Comparison of ENCODE assay signal across 8 cellular contexts in genomic region chr6:111605100-111605748, GRCh38. TPM values are rescaled to one million over a fixed set of nuclear protein-coding genes. Genes with fewer than 3 reads are reported as not detected.
DNase-seq lines count a peak whose midpoint lies in the region; ATAC-seq and TF ChIP-seq lines count a peak whose summit lies in the region.

No MANE protein-coding gene starts in this region.

- peaks cover 4% of the 10 kb centered on the region for H3F3A ChIP-seq in PC-3 (ENCODE audit: low read length, unreplicated experiment)

- H3K9me3 ChIP-seq in PC-3 (ENCODE audit: low read length) (no peaks in the 10 kb centered on the region), ascending aorta (no peaks in the 10 kb centered on the region), hepatocyte (ENCODE audit: low read depth) (no peaks in the 10 kb centered on the region)

- H3K36me3 ChIP-seq in PC-3 (ENCODE audit: low read depth, low read length): no peaks in the 10 kb centered on the region
- H3K36me3 ChIP-seq in ascending aorta: no peaks in the 10 kb centered on the region
- H3K36me3 ChIP-seq in hepatocyte (replicated peaks; ENCODE audit: insufficient read depth, low read depth): no peaks in the 10 kb centered on the region

- ATAC-seq in GM18861 (IDR thresholded peaks at IDR 0.05; ENCODE audit: unreplicated experiment): peak; percentile 29
- ATAC-seq in HG03045 (IDR thresholded peaks at IDR 0.05; ENCODE audit: unreplicated experiment): peak; percentile 40
- peak; percentile 56 for ATAC-seq in PC-3

- under 1% methylated on average over 18 of the region's 18 CpGs for whole genome bisulfite sequencing in hepatocyte (ENCODE audit: low lambda C conversion rate, missing lambda C conversion rate)

- H3K79me2 ChIP-seq in PC-3 (ENCODE audit: low read length) (peaks cover 49% of the 10 kb centered on the region), hepatocyte (peaks cover 37% of the 10 kb centered on the region)

- CTCF ChIA-PET in PC-3 (lab: Charles Lee): interaction anchor here (0.7 kb wide), 1 partner anchor 36 kb away, joined by 6 read pairs; no protein-coding TSS in a partner anchor

- peak overlapping the region; percentile 85 for H3K9ac ChIP-seq in PC-3 (ENCODE audit: low read length)

- DNase-seq in AG09309 (ENCODE audit: low read depth): peak; percentile 90
- peak; percentile 44 for DNase-seq in PC-3
- DNase-seq in ascending aorta (ENCODE audit: low spot score in 2 of 2): peak in 1 of 2 donors; percentile 93
- DNase-seq in hepatocyte (ENCODE audit: low spot score): peak; percentile 72
- DNase-seq in putamen (ENCODE audit: low spot score): peak; percentile 73
- DNase-seq in NCI-H146 treated with DMSO at 0.1 percent for 48 hours (lab: John Stamatoyannopoulos, UW; ENCODE audit: unreplicated experiment): no peak

- no peaks in the 10 kb centered on the region for H4K20me1 ChIP-seq in PC-3 (ENCODE audit: low read length)
- H4K20me1 ChIP-seq in hepatocyte (ENCODE audit: insufficient read depth, poor library complexity, severe bottlenecking): no peaks in the 10 kb centered on the region

- peak overlapping the region; percentile 93 for H3K4me2 ChIP-seq in PC-3 (ENCODE audit: low read length)
- H3K4me2 ChIP-seq in hepatocyte: peak overlapping the region; percentile 72

- POLR2A ChIA-PET in PC-3 (lab: Charles Lee; ENCODE audit: unreplicated experiment): interaction anchor here (0.6 to 1.1 kb wide), 2 partner anchors 9 to 13 kb away, joined by 3 to 7 read pairs; no protein-coding TSS in a partner anchor

- intact Hi-C loops in PC-3 (cut with micrococcal nuclease): loop anchor here (1.0 to 2.0 kb wide), 3 partner anchors 14 to 346 kb away; partner anchors contain the start of gene REV3L
- intact Hi-C loops in ascending aorta (cut with DNase I): loop anchor here (1.0 to 2.0 kb wide), 5 partner anchors 36 to 434 kb away; partner anchors contain the start of gene REV3L

- H3K4me3 ChIP-seq in AG09309 (ENCODE audit: control insufficient read depth, low read depth, low read length) (peak overlapping the region; percentile 54), PC-3 (ENCODE audit: low read length) (peak overlapping the region; percentile 89), ascending aorta (peak overlapping the region; percentile 64 to 65), hepatocyte (peak overlapping the region; percentile 25)

- H3K9me2 ChIP-seq in PC-3 (replicated peaks; ENCODE audit: low read length) (no peaks in the 10 kb centered on the region), hepatocyte (replicated peaks; ENCODE audit: insufficient read depth) (no peaks in the 10 kb centered on the region)

- TSS peak; percentile 79 for BruUV-seq in PC-3 (replicated peaks; lab: Mats Ljungman, UMichigan)

- H2AFZ ChIP-seq in PC-3 (ENCODE audit: low read length): peak overlapping the region; percentile 71
- H2AFZ ChIP-seq in hepatocyte: peak overlapping the region; percentile 36

- peaks cover 37% of the 10 kb centered on the region for H3K4me1 ChIP-seq in PC-3 (ENCODE audit: insufficient read depth, low read length)
- H3K4me1 ChIP-seq in ascending aorta: peaks cover 13 to 35% of the 10 kb centered on the region in 2 donors
- H3K4me1 ChIP-seq in hepatocyte (ENCODE audit: insufficient read depth): peaks cover 49% of the 10 kb centered on the region

- H3K27ac ChIP-seq in PC-3 (ENCODE audit: low read length): peak overlapping the region; percentile 91
- H3K27ac ChIP-seq in ascending aorta: peak overlapping the region; percentile 92 to 96
- peak overlapping the region; percentile 97 for H3K27ac ChIP-seq in hepatocyte

- TF ChIP-seq CTCF in AG09309 (IDR thresholded peaks at IDR 0.05; ENCODE audit: control insufficient read depth, insufficient read depth, low read depth, low read length, missing control alignments) (no peak), PC-3 (conservative IDR thresholded peaks at IDR 0.05; ENCODE audit: low read depth, low read length) (no peak), ascending aorta (IDR thresholded peaks at IDR 0.05) (no peak), hepatocyte (IDR thresholded peaks at IDR 0.05; ENCODE audit: poor library complexity) (no peak)

- H3K27me3 ChIP-seq in PC-3 (ENCODE audit: low read length): no peaks in the 10 kb centered on the region
- no peaks in the 10 kb centered on the region for H3K27me3 ChIP-seq in ascending aorta
- no peaks in the 10 kb centered on the region for H3K27me3 ChIP-seq in hepatocyte

RNA-seq across cellular contexts. Expression of gene TRAF3IP2, which starts 0.5 kb away (rescaled TPM):
- total RNA-seq in PC-3 (2014; rRNA removed) (26.1 and 37.7 TPM in 2 replicates), ascending aorta (31.3 TPM), hepatocyte (26.0 and 31.1 TPM in 2 replicates)
- 21.9 and 22.2 TPM in 2 replicates for polyA plus RNA-seq in hepatocyte

Comparison
In these comparisons a context has a peak if more than half of its experiments do, and no peak if none do; other contexts are left out.
1. H3K4me3 ChIP-seq: peak in every context shown above with its lines; median percentile 89 in PC-3; 64 in ascending aorta; 54 in AG09309; 25 in hepatocyte.